Comparison of ENCODE assay signal across 8 cellular contexts in genomic region chr17:82424001-82424862, GRCh38. TPM values are rescaled to one million over a fixed set of nuclear protein-coding genes. Genes with fewer than 3 reads are reported as not detected.
DNase-seq lines count a peak whose midpoint lies in the region; ATAC-seq, FAIRE-seq and TF ChIP-seq lines count a peak whose summit lies in the region.

No MANE protein-coding gene starts in this region.

- peak; percentile 28 for FAIRE-seq in GM19239 (lab: Jason Lieb, UNC)
- FAIRE-seq in kidney (lab: Jason Lieb, UNC) = no peak
- FAIRE-seq in frontal cortex (lab: Jason Lieb, UNC) = no peak

- POLR2A ChIA-PET in AG04449 (lab: Yijun Ruan, JAX) = no interaction called here
- POLR2A ChIA-PET in activated naive CD8-positive, alpha-beta T cell treated with anti-CD3 and anti-CD28 coated beads, Interleukin-2, amount 10 ng/mL, durations not matched to agents 7 days and 5 days (lab: Charles Lee) = no interaction called here

- peaks cover 19% of the 10 kb centered on the region for H3K4me1 Mint-ChIP-seq in activated naive CD8-positive, alpha-beta T cell treated with anti-CD3 and anti-CD28 coated beads, Interleukin-2, amount 10 ng/mL, durations not matched to agents 7 days and 5 days
- peaks cover 23% of the 10 kb centered on the region for H3K4me1 Mint-ChIP-seq in stimulated activated effector memory CD8-positive, alpha-beta T cell treated with anti-CD3 and anti-CD28 coated beads, Interleukin-12 subunit alpha, Interleukin-12 subunit beta, amount 100 ng/mL, for 72 hours

- H3K27me3 Mint-ChIP-seq in activated naive CD8-positive, alpha-beta T cell treated with anti-CD3 and anti-CD28 coated beads, Interleukin-2, amount 10 ng/mL, durations not matched to agents 7 days and 5 days = no peaks in the 10 kb centered on the region

- peaks cover 4% of the 10 kb centered on the region for H3K9me3 ChIP-seq in RWPE2 (ENCODE audit: severe bottlenecking)
- H3K9me3 ChIP-seq in kidney (ENCODE audit: control insufficient read depth in 1 of 2, low read length in 2 of 2) = no peaks in the 10 kb centered on the region

- H3K27ac Mint-ChIP-seq in activated naive CD8-positive, alpha-beta T cell treated with anti-CD3 and anti-CD28 coated beads, Interleukin-2, amount 10 ng/mL, durations not matched to agents 7 days and 5 days = peak overlapping the region; percentile 53
- peak overlapping the region; percentile 15 for H3K27ac Mint-ChIP-seq in stimulated activated effector memory CD8-positive, alpha-beta T cell treated with anti-CD3 and anti-CD28 coated beads, Interleukin-12 subunit alpha, Interleukin-12 subunit beta, amount 100 ng/mL, for 72 hours

- no peak overlapping the region for H3K27ac ChIP-seq in RWPE2 (ENCODE audit: poor library complexity, severe bottlenecking)
- peak overlapping the region in 1 of 2 donors; percentile 28 for H3K27ac ChIP-seq in kidney (ENCODE audit: low read depth in 2 of 2, low read length in 2 of 2)

- peak; percentile 59 for TF ChIP-seq CTCF in AG04449 (IDR thresholded peaks at IDR 0.05; ENCODE audit: insufficient read depth, low read length, missing control alignments)
- TF ChIP-seq CTCF in RWPE2 (IDR thresholded peaks at IDR 0.05; ENCODE audit: poor library complexity, severe bottlenecking) = peak; percentile 30
- peak; percentile 39 for TF ChIP-seq CTCF in kidney (IDR thresholded peaks at IDR 0.05; ENCODE audit: borderline replicate concordance, extremely low read depth, insufficient read depth)

- H3K36me3 ChIP-seq in RWPE2 (ENCODE audit: low read depth) (peaks cover 8% of the 10 kb centered on the region), kidney (ENCODE audit: control insufficient read depth in 1 of 2, insufficient read depth in 2 of 2, low read length in 2 of 2) (peaks cover 0 to 2% of the 10 kb centered on the region in 2 donors)

- CTCF ChIA-PET in AG04449 (lab: Yijun Ruan, JAX) = interaction anchor here (1.0 to 2.3 kb wide), 5 partner anchors 8 to 58 kb away, joined by 3 to 5 read pairs (median 5); no protein-coding TSS in a partner anchor

- DNase-seq in AG04449 (ENCODE audit: low read depth, low spot score) (no peak), GM19239 (ENCODE audit: insufficient read length, low spot score) (no peak), RWPE2 (ENCODE audit: low spot score) (no peak), kidney (no peak), frontal cortex (ENCODE audit: low spot score in 2 of 2) (no peak)
- DNase-seq in activated naive CD8-positive, alpha-beta T cell treated with anti-CD3 and anti-CD28 coated beads, Interleukin-2, amount 10 ng/mL, durations not matched to agents 7 days and 5 days = peak; percentile 66
- peak; percentile 44 to 77 for DNase-seq in stimulated activated effector memory CD8-positive, alpha-beta T cell treated with anti-CD3 and anti-CD28 coated beads, Interleukin-12 subunit alpha, Interleukin-12 subunit beta, amount 100 ng/mL, for 72 hours (ENCODE audit: low spot score in 2 of 2)

- no peaks in the 10 kb centered on the region for H3K27me3 ChIP-seq in RWPE2 (ENCODE audit: insufficient read depth, poor library complexity, severe bottlenecking)

- no peak overlapping the region for H3K9ac ChIP-seq in kidney (ENCODE audit: low read length in 2 of 2)

- H3K4me3 ChIP-seq in AG04449 (ENCODE audit: low read depth, low read length) (no peak overlapping the region), RWPE2 (ENCODE audit: severe bottlenecking) (no peak overlapping the region), kidney (ENCODE audit: low read length in 2 of 2) (no peak overlapping the region)

- H3K9me3 Mint-ChIP-seq in activated naive CD8-positive, alpha-beta T cell treated with anti-CD3 and anti-CD28 coated beads, Interleukin-2, amount 10 ng/mL, durations not matched to agents 7 days and 5 days = no peaks in the 10 kb centered on the region
- H3K9me3 Mint-ChIP-seq in stimulated activated effector memory CD8-positive, alpha-beta T cell treated with anti-CD3 and anti-CD28 coated beads, Interleukin-12 subunit alpha, Interleukin-12 subunit beta, amount 100 ng/mL, for 72 hours = no peaks in the 10 kb centered on the region

- H3K4me1 ChIP-seq in RWPE2 (ENCODE audit: insufficient read depth, poor library complexity, severe bottlenecking) = peaks cover 3% of the 10 kb centered on the region
- H3K4me1 ChIP-seq in kidney (ENCODE audit: control insufficient read depth in 1 of 2, insufficient read depth in 1 of 2, low read depth in 1 of 2, low read length in 2 of 2) = peaks cover 0 to 5% of the 10 kb centered on the region in 2 donors

- H3K36me3 Mint-ChIP-seq in activated naive CD8-positive, alpha-beta T cell treated with anti-CD3 and anti-CD28 coated beads, Interleukin-2, amount 10 ng/mL, durations not matched to agents 7 days and 5 days = peaks cover 33% of the 10 kb centered on the region
- peaks cover 48% of the 10 kb centered on the region for H3K36me3 Mint-ChIP-seq in stimulated activated effector memory CD8-positive, alpha-beta T cell treated with anti-CD3 and anti-CD28 coated beads, Interleukin-12 subunit alpha, Interleukin-12 subunit beta, amount 100 ng/mL, for 72 hours

- intact Hi-C loops in kidney (cut with DNase I) = no loop called here

- H3K4me3 Mint-ChIP-seq in activated naive CD8-positive, alpha-beta T cell treated with anti-CD3 and anti-CD28 coated beads, Interleukin-2, amount 10 ng/mL, durations not matched to agents 7 days and 5 days = no peak overlapping the region
- no peak overlapping the region for H3K4me3 Mint-ChIP-seq in stimulated activated effector memory CD8-positive, alpha-beta T cell treated with anti-CD3 and anti-CD28 coated beads, Interleukin-12 subunit alpha, Interleukin-12 subunit beta, amount 100 ng/mL, for 72 hours

- ATAC-seq in RWPE2 (ENCODE audit: low read depth) (no peak), HG02571 (IDR thresholded peaks at IDR 0.05; ENCODE audit: unreplicated experiment) (no peak)
- peak; percentile 66 for ATAC-seq in activated naive CD8-positive, alpha-beta T cell treated with anti-CD3 and anti-CD28 coated beads, Interleukin-2, amount 10 ng/mL, durations not matched to agents 7 days and 5 days (ENCODE audit: low read depth)
- peak; percentile 63 for ATAC-seq in stimulated activated effector memory CD8-positive, alpha-beta T cell treated with anti-CD3 and anti-CD28 coated beads, Interleukin-12 subunit alpha, Interleukin-12 subunit beta, amount 100 ng/mL, for 72 hours

RNA-seq across cellular contexts. Expression of gene OGFOD3, which starts 5.8 kb away (rescaled TPM):
- 10 to 100 TPM; 24.4 to 27.4 TPM for total RNA-seq in activated naive CD8-positive, alpha-beta T cell treated with anti-CD3 and anti-CD28 coated beads, Interleukin-2, amount 10 ng/mL, durations not matched to agents 7 days and 5 days
- total RNA-seq in kidney = 36.1 TPM
- 27.8 TPM for polyA plus RNA-seq in kidney (ENCODE audit: insufficient read depth, low read depth, low replicate concordance)
- 15.9 TPM for total RNA-seq in frontal cortex

RNA-seq across cellular contexts. Expression of gene HEXD, which starts 6.1 kb away (rescaled TPM):
- 10 to 100 TPM; 84.1 to 84.8 TPM for total RNA-seq in activated naive CD8-positive, alpha-beta T cell treated with anti-CD3 and anti-CD28 coated beads, Interleukin-2, amount 10 ng/mL, durations not matched to agents 7 days and 5 days
- total RNA-seq in kidney (39.2 TPM), frontal cortex (14.3 TPM)
- 42.0 TPM for polyA plus RNA-seq in kidney (ENCODE audit: insufficient read depth, low read depth, low replicate concordance)

RNA-seq across cellular contexts. Expression of gene CYBC1, which starts 26.3 kb away (rescaled TPM):
- total RNA-seq in activated naive CD8-positive, alpha-beta T cell treated with anti-CD3 and anti-CD28 coated beads, Interleukin-2, amount 10 ng/mL, durations not matched to agents 7 days and 5 days = 100 to 1,000 TPM; 301 to 323 TPM
- total RNA-seq in kidney (139 TPM), frontal cortex (19.2 TPM)
- polyA plus RNA-seq in kidney (ENCODE audit: insufficient read depth, low read depth, low replicate concordance) = 38.2 TPM

RNA-seq across cellular contexts. Expression of gene NARF, which starts 34.3 kb away (rescaled TPM):
- 100 to 1,000 TPM; 106 to 121 TPM for total RNA-seq in activated naive CD8-positive, alpha-beta T cell treated with anti-CD3 and anti-CD28 coated beads, Interleukin-2, amount 10 ng/mL, durations not matched to agents 7 days and 5 days
- total RNA-seq in kidney (45.8 TPM), frontal cortex (42.8 TPM)
- polyA plus RNA-seq in kidney (ENCODE audit: insufficient read depth, low read depth, low replicate concordance) = 29.1 TPM

RNA-seq across cellular contexts. Expression of gene UTS2R, which starts 52.7 kb away (rescaled TPM):
- total RNA-seq in activated naive CD8-positive, alpha-beta T cell treated with anti-CD3 and anti-CD28 coated beads, Interleukin-2, amount 10 ng/mL, durations not matched to agents 7 days and 5 days = not detected
- total RNA-seq in kidney (not detected), frontal cortex (not detected)
- not detected for polyA plus RNA-seq in kidney (ENCODE audit: insufficient read depth, low read depth, low replicate concordance)

Comparison
In these comparisons a context has a peak if more than half of its experiments do, and no peak if none do; other contexts are left out.
1. DNase-seq: peak in activated naive CD8-positive, alpha-beta T cell treated with anti-CD3 and anti-CD28 coated beads, Interleukin-2, amount 10 ng/mL, durations not matched to agents 7 days and 5 days (single experiment) and stimulated activated effector memory CD8-positive, alpha-beta T cell treated with anti-CD3 and anti-CD28 coated beads, Interleukin-12 subunit alpha, Interleukin-12 subunit beta, amount 100 ng/mL, for 72 hours (2 of 2); none in AG04449 (single experiment), GM19239 (single experiment), RWPE2 (single experiment), kidney (single experiment) and frontal cortex (0 of 2).
2. ATAC-seq: peak in activated naive CD8-positive, alpha-beta T cell treated with anti-CD3 and anti-CD28 coated beads, Interleukin-2, amount 10 ng/mL, durations not matched to agents 7 days and 5 days (single experiment) and stimulated activated effector memory CD8-positive, alpha-beta T cell treated with anti-CD3 and anti-CD28 coated beads, Interleukin-12 subunit alpha, Interleukin-12 subunit beta, amount 100 ng/mL, for 72 hours (single experiment); none in RWPE2 (single experiment) and HG02571 (single experiment).
3. Peak in every context shown above with its lines, with median percentiles within 50 percentile points of each other: CTCF ChIP-seq.